14 cellular contexts compared by ENCODE assay signal in the genomic region with DNA sequence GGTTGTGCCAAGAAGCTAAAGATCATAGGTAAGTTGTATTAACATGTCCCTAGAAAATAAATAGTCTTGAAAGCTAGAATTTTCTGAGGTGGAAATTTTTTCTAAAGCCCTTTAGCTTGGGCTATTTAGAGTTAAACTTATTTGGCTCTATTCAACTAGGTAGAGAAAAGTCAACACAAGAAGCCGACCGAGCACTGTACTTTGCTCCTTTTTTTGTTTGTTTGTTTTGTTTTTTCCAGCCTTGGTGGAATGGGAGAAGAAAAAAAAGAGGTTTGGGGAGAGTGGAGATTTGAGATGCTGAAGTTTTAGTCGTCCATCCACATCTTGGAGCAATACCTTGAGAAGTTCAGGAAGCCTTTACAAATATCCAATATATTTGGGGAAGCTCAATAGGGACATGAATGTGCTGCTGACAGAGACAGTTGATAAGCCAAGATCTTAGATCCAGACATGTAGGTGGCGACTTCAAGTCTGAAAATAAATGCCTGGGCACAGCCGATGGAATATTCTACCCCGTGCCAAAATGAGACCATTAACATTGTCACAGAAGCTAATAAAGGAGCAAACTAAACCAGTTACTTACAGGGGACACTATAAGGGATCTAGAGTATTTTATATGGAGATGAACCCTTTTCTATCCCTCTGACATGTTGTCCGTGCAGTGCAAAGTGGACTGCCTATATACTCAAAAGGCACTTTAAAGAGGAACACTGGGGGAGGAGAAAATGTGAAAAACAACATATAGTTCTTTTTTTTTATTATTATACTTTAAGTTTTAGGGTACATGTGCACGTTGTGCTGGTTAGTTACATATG.
A peak's percentile ranks its signal among the peaks of the same experiment; 100 is the strongest.
DNase-seq lines count a peak whose midpoint lies in the region; ATAC-seq and TF ChIP-seq lines count a peak whose summit lies in the region.
"Had no signal": no experiment of that assay in that cellular context is flagged by ENCODE, and none has a peak within 500 bp of the region (broad histone marks: within the 10 kb centered on the region; RNA-seq: fewer than 3 reads in every experiment).

No MANE protein-coding gene starts in this region.

- DNase-seq in Right ventricle myocardium superior (no peak), left cardiac atrium (no peak), OCI-M1 (lab: John Stamatoyannopoulos, UW) (peak; percentile 86), left lobe of liver (ENCODE audit: low spot score) (peak; percentile 51), islet precursor cell (no peak), NCI-H187 (lab: John Stamatoyannopoulos, UW) (no peak), lower leg skin (ENCODE audit: low spot score in 2 of 2) (no peak)
- DNase-seq: ACHN; CD4-positive, CD25-positive, alpha-beta regulatory T cell; DMS53; GF-D8; HCEC 1CT; HFFc6 had no signal

- ATAC-seq in Right ventricle myocardium superior (ENCODE audit: poor library complexity) = peak; percentile 70
- ATAC-seq in left cardiac atrium = no peak
- ATAC-seq in left lobe of liver = peak; percentile 91

- no peak for TF ChIP-seq CTCF in lower leg skin (IDR thresholded peaks at IDR 0.05)

- no peak for TF ChIP-seq POLR2A in lower leg skin (IDR thresholded peaks at IDR 0.05)

- intact Hi-C loops in Right ventricle myocardium superior (cut with DNase I) (no loop called here), left cardiac atrium (cut with DNase I) (no loop called here), lower leg skin (cut with DNase I; ENCODE audit: low total_unique reads) (no loop called here)

- H3K4me3 ChIP-seq in lower leg skin (ENCODE audit: low read depth, poor library complexity, severe bottlenecking) = no peak overlapping the region
- H3K4me3 ChIP-seq: BLaER1 treated with 17β-estradiol and CSF1 and Interleukin-3, amounts not matched to agents 10 nM and 100 nM had no signal

- 52 to 68% methylated on average over 8 of the region's 8 CpGs for WGBS in lower leg skin, 2 donors

Comparison
In these comparisons a context has a peak if more than half of its experiments do, and no peak if none do; other contexts are left out.
1. ATAC-seq: peak in Right ventricle myocardium superior (single experiment) and left lobe of liver (single experiment); none in left cardiac atrium (0 of 2).
2. DNase-seq: peak in OCI-M1 (single experiment) and left lobe of liver (single experiment); none in Right ventricle myocardium superior (single experiment), left cardiac atrium (single experiment), islet precursor cell (single experiment), NCI-H187 (0 of 2) and lower leg skin (0 of 2).